8 cellular contexts compared by ENCODE assay signal in the genomic region with DNA sequence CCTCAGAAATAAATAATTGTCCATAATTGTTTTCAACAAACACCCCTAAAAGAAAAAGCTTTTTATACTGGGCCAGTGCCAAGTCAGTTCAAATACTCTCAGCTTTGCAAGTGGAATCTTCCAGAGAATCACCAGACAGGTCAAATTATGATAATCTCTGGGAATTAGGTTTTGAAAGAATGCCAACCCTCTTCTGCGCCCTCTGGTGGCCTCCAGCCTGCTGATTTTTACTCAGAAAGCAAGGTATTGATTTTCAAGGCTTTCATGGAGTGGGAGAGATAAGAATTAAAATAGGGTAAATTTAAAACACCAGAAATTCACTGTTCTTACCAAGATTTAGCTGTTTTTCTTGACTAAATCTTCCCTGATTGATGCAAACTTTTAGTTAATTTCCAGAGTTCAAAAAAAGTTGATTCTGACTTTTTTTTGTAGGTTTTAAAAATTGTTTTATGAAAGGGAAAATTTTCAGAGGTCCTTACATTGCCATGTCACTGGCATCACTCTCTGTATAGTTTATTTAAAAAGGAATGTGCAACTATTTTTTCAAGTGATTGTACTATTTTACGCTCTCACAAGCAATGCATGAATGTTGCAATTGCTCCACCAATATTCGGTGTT.
DNase-seq lines count a peak whose midpoint lies in the region; ATAC-seq, FAIRE-seq and TF ChIP-seq lines count a peak whose summit lies in the region.

No MANE protein-coding gene starts in this region.

- CTCF ChIA-PET in T-cell (lab: Charles Lee) = no interaction called here

- H3K4me1 ChIP-seq in hepatocyte (ENCODE audit: insufficient read depth) = no peaks in the 10 kb centered on the region

- H3K9me2 ChIP-seq in hepatocyte (replicated peaks; ENCODE audit: insufficient read depth) = no peaks in the 10 kb centered on the region

- H3K27ac Mint-ChIP-seq in CD14-positive monocyte (no peak overlapping the region), T-cell (no peak overlapping the region)

- FAIRE-seq in GM18507 (lab: Jason Lieb, UNC) = peak; percentile 36

- no peak overlapping the region for H3K4me2 ChIP-seq in hepatocyte

- DNase-seq in CD14-positive monocyte (ENCODE audit: low spot score) = no peak
- no peak for DNase-seq in GM18507 (ENCODE audit: extremely low spot score, insufficient read length, low read depth)
- DNase-seq in RPMI8226 = peak; percentile 6
- DNase-seq in hepatocyte (ENCODE audit: low spot score) = peak; percentile 29
- DNase-seq in T-cell = no peak
- DNase-seq in NCI-H1092 treated with DMSO at 0.1 percent for 48 hours (lab: John Stamatoyannopoulos, UW) = no peak
- DNase-seq in inferior parietal cortex (ENCODE audit: extremely low spot score) = no peak

- no peaks in the 10 kb centered on the region for H4K20me1 ChIP-seq in hepatocyte (ENCODE audit: insufficient read depth, poor library complexity, severe bottlenecking)

- peaks cover 6 to 30% (median 20%) of the 10 kb centered on the region in 7 donors for H3K9me3 Mint-ChIP-seq in CD14-positive monocyte
- H3K9me3 Mint-ChIP-seq in T-cell = peaks cover 11 to 28% (median 19%) of the 10 kb centered on the region in 3 donors

- POLR2A ChIA-PET in T-cell (lab: Charles Lee) = no interaction called here

- H3K36me3 Mint-ChIP-seq in CD14-positive monocyte (no peaks in the 10 kb centered on the region), T-cell (no peaks in the 10 kb centered on the region)

- H3K9me3 ChIP-seq in hepatocyte (ENCODE audit: low read depth) = peaks cover 13% of the 10 kb centered on the region

- H3K4me1 Mint-ChIP-seq in CD14-positive monocyte (no peaks in the 10 kb centered on the region), T-cell (no peaks in the 10 kb centered on the region)

- H3K4me3 ChIP-seq in hepatocyte = no peak overlapping the region

- H3K36me3 ChIP-seq in hepatocyte (replicated peaks; ENCODE audit: insufficient read depth, low read depth) = no peaks in the 10 kb centered on the region

- ATAC-seq in GM18868 (IDR thresholded peaks at IDR 0.05; ENCODE audit: unreplicated experiment) (no peak), T-cell (replicated peaks in 1 of 4) (no peak)

- H2AFZ ChIP-seq in hepatocyte = no peak overlapping the region

- H3K4me3 Mint-ChIP-seq in CD14-positive monocyte (no peak overlapping the region), T-cell (no peak overlapping the region)

- H3K79me2 ChIP-seq in hepatocyte = no peaks in the 10 kb centered on the region

- peaks cover 8 to 21% (median 12%) of the 10 kb centered on the region in 3 donors for H3K27me3 Mint-ChIP-seq in CD14-positive monocyte (ENCODE audit: low read depth in 3 of 3)
- H3K27me3 Mint-ChIP-seq in T-cell = peaks cover 7% of the 10 kb centered on the region in 2 donors

- TF ChIP-seq CTCF in CD14-positive monocyte (IDR thresholded peaks at IDR 0.05) (peak; percentile 65), hepatocyte (IDR thresholded peaks at IDR 0.05; ENCODE audit: poor library complexity) (peak; percentile 51)

- 67% methylated on average over 3 of the region's 3 CpGs for whole genome bisulfite sequencing in hepatocyte (ENCODE audit: low lambda C conversion rate, missing lambda C conversion rate)

- H3K27ac ChIP-seq in hepatocyte = no peak overlapping the region

- no peaks in the 10 kb centered on the region for H3K27me3 ChIP-seq in hepatocyte

- intact Hi-C loops in CD14-positive monocyte (cut with micrococcal nuclease) = no loop called here

Comparison
In these comparisons a context has a peak if more than half of its experiments do, and no peak if none do; other contexts are left out.
1. DNase-seq: peak in RPMI8226 (single experiment) and hepatocyte (single experiment); none in CD14-positive monocyte (single experiment), GM18507 (single experiment), T-cell (0 of 34), NCI-H1092 treated with DMSO at 0.1 percent for 48 hours (single experiment) and inferior parietal cortex (single experiment).